In the genomic region with DNA sequence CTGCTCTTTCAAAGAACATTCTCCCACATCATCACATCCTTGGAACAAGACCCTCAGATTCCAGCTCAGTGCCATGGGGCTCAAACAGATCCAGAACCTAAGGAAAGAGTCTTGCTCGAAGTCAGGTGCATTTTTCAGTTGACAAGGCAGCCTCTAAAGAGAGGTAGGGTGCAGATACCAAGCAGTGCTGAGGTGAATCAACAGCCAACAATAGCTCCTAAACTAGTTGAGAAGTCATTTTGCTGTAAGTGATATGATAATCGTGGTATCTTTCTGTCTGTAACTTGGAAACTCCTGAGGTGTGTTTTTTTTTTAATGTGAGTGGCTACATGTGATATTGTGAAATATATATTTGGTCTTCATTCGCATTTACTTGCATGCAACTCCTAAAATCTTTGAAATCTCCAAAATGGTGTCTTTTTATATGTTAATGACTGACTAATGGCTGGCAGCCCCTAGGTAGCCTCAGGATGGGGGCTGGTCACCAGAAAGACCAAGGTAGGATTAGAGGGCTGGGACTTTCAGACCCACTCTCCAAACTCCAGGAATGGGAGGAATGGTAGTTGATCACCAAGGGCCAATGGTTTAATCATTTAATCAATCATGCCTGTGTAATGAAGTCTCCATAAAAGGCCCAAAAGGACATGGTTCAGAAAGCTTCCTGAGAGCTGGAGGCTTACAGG, we compare ENCODE assay signal across 1 cellular context.
TF ChIP-seq lines count a peak whose summit lies in the region.

No MANE protein-coding gene starts in this region.

TF ChIP-seq in H1, 55 proteins besides CTCF, POLR2A, EP300 and RAD21:
- TF ChIP-seq GTF2F1 (IDR thresholded peaks at IDR 0.05; ENCODE audit: borderline replicate concordance, low read depth, low read length) (no peak), POU5F1 (IDR thresholded peaks at IDR 0.05; ENCODE audit: low read depth, low read length) (no peak), SIX5 (IDR thresholded peaks at IDR 0.05; ENCODE audit: low read depth, low read length) (no peak), JUN (IDR thresholded peaks at IDR 0.05; ENCODE audit: low read depth, low read length) (no peak), YY1 (IDR thresholded peaks at IDR 0.05; ENCODE audit: low read depth, low read length) (peak; percentile 63; the same call in 1 of the 2 replicates), PHF8 (conservative IDR thresholded peaks at IDR 0.05; ENCODE audit: low read depth, low read length) (no peak), SIRT6 (IDR thresholded peaks at IDR 0.05; ENCODE audit: low read length) (no peak), EGR1 (IDR thresholded peaks at IDR 0.05; ENCODE audit: borderline replicate concordance, low read depth, low read length) (no peak), POLR2AphosphoS5 (IDR thresholded peaks at IDR 0.05; ENCODE audit: low read depth, low read length) (no peak; the same call in 1 of the 2 replicates), SUZ12 (IDR thresholded peaks at IDR 0.05; ENCODE audit: low read length) (no peak), CREB1 (IDR thresholded peaks at IDR 0.05) (no peak), TEAD4 (IDR thresholded peaks at IDR 0.05; ENCODE audit: low read depth, low read length) (no peak), CEBPB (IDR thresholded peaks at IDR 0.05; ENCODE audit: low read depth, low read length) (peak; percentile 29; the same call in 1 of the 2 replicates), BCL11A (IDR thresholded peaks at IDR 0.05; ENCODE audit: low read depth in 2 of 2, low read length in 2 of 2) (no peak), RFX5 (IDR thresholded peaks at IDR 0.05; ENCODE audit: borderline replicate concordance, low read depth, low read length) (no peak), KDM5A (IDR thresholded peaks at IDR 0.05; ENCODE audit: low read length) (no peak)
- TF ChIP-seq, protein P1, sequence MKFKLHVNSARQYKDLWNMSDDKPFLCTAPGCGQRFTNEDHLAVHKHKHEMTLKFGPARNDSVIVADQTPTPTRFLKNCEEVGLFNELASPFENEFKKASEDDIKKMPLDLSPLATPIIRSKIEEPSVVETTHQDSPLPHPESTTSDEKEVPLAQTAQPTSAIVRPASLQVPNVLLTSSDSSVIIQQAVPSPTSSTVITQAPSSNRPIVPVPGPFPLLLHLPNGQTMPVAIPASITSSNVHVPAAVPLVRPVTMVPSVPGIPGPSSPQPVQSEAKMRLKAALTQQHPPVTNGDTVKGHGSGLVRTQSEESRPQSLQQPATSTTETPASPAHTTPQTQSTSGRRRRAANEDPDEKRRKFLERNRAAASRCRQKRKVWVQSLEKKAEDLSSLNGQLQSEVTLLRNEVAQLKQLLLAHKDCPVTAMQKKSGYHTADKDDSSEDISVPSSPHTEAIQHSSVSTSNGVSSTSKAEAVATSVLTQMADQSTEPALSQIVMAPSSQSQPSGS (IDR thresholded peaks at IDR 0.05; ENCODE audit: low read length), result 0 out of 2 replicates have a peak, but pooled peaks have one; percentile 27
